ENCODE assay signal across 10 cellular contexts in the genomic region with DNA sequence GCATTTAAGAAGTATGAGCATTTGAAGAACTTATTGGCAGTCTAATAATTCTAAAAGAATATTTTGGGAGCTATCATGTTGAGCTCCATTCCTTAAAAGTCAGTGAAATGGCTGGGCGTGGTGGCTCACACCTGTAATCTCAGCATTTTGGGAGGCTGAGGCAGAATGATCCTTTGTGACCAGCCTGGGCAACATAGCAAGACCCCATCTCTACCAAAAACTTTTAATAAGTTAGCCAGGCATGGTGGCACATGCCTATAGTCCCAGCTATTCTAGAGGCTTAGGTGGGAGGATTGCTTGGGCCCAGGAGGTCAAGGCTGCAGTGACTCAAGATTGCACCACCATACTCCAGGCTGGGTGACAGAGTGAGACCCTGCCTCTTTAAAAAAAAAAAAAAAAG.
"Had no signal": no experiment of that assay in that cellular context is flagged by ENCODE, and none has a peak within 500 bp of the region (broad histone marks: within the 10 kb centered on the region; RNA-seq: fewer than 3 reads in every experiment).

No MANE protein-coding gene starts in this region.

- H3K27ac ChIP-seq: HL-60, KMS-11 had no signal

- H3K9ac ChIP-seq: KMS-11 had no signal

- H2AFZ ChIP-seq: GM23338 had no signal

- FAIRE-seq: H1, H54 had no signal

- ATAC-seq: GM23338 had no signal

- DNase-seq: H9, HCEC 1CT, HFFc6, IMR-90, KBM-7 had no signal

- H3K4me3 ChIP-seq: GM23338 had no signal

- H3K4me2 ChIP-seq: GM23338, KMS-11 had no signal
